In genomic region chr14:96095058-96095457, GRCh38 we compare ENCODE assay signal across 1 cellular context.
TF ChIP-seq lines count a peak whose summit lies in the region.

No MANE protein-coding gene starts in this region.

TF ChIP-seq in IMR-90, 13 proteins besides CTCF, POLR2A, EP300 and RAD21:
- no peak for TF ChIP-seq FOS (IDR thresholded peaks at IDR 0.05; ENCODE audit: low read depth, low read length)
- no peak for TF ChIP-seq MAFK (IDR thresholded peaks at IDR 0.05; ENCODE audit: low read depth, low read length)
- no peak for TF ChIP-seq RCOR1 (IDR thresholded peaks at IDR 0.05; ENCODE audit: insufficient replicate concordance, low read length)
- TF ChIP-seq RFX5 (IDR thresholded peaks at IDR 0.05; ENCODE audit: low read depth, low read length), result no peak
- no peak for TF ChIP-seq BHLHE40 (IDR thresholded peaks at IDR 0.05; ENCODE audit: low read depth, low read length)
- no peak for TF ChIP-seq NFE2L2 (IDR thresholded peaks at IDR 0.05; ENCODE audit: low read depth, low read length)
- TF ChIP-seq CHD1 (IDR thresholded peaks at IDR 0.05; ENCODE audit: low read depth, low read length), result no peak
TF ChIP-seq in IMR-90: peak in this region for 0.
